22 cellular contexts compared by ENCODE assay signal in genomic region chr4:128475597-128475996, GRCh38.
"Had no signal": no experiment of that assay in that cellular context is flagged by ENCODE, and none has a peak within 500 bp of the region (broad histone marks: within the 10 kb centered on the region; RNA-seq: fewer than 3 reads in every experiment).

No MANE protein-coding gene starts in this region.

- H3K36me3 ChIP-seq: gastrocnemius medialis, ovary, spleen, suprapubic skin, transverse colon, upper lobe of right lung, uterus had no signal

- ATAC-seq: esophagus mucosa; gastrocnemius medialis; natural killer cell; psoas muscle; right cardiac atrium; stimulated activated naive CD8-positive, alpha-beta T cell treated with anti-CD3 and anti-CD28 coated beads, Interleukin-15, amount 100 ng/mL, for 72 hours had no signal

- H3K9me3 ChIP-seq: gastrocnemius medialis, ovary, psoas muscle, spleen, suprapubic skin, transverse colon, upper lobe of right lung, uterus had no signal

- H3K4me1 ChIP-seq: suprapubic skin, transverse colon, upper lobe of right lung, uterus had no signal

- H3K27me3 ChIP-seq: gastrocnemius medialis, ovary, spleen, suprapubic skin, transverse colon, upper lobe of right lung, uterus had no signal

- H3K4me3 ChIP-seq: gastrocnemius medialis, lung, ovary, psoas muscle, skin epidermis, spleen, suprapubic skin, transverse colon, upper lobe of right lung, uterus had no signal

- DNase-seq: effector CD8-positive, alpha-beta T cell; endodermal cell; foreskin fibroblast; gastrocnemius medialis; head of caudate nucleus; natural killer cell; occipital lobe; ovary; psoas muscle; right cardiac atrium; spleen; stimulated activated CD4-positive, alpha-beta T cell treated with anti-CD3 and anti-CD28 coated beads, Interleukin-4, amount 100 ng/mL, for 4 hours; stimulated activated naive CD4-positive, alpha-beta T cell; stimulated activated naive CD8-positive, alpha-beta T cell treated with anti-CD3 and anti-CD28 coated beads, Interleukin-15, amount 100 ng/mL, for 72 hours; transverse colon; uterus had no signal

- H3K27ac ChIP-seq: epithelial cell of prostate, gastrocnemius medialis, ovary, psoas muscle, skin epidermis, spleen, suprapubic skin, transverse colon, upper lobe of right lung, uterus had no signal
